In the genomic region with DNA sequence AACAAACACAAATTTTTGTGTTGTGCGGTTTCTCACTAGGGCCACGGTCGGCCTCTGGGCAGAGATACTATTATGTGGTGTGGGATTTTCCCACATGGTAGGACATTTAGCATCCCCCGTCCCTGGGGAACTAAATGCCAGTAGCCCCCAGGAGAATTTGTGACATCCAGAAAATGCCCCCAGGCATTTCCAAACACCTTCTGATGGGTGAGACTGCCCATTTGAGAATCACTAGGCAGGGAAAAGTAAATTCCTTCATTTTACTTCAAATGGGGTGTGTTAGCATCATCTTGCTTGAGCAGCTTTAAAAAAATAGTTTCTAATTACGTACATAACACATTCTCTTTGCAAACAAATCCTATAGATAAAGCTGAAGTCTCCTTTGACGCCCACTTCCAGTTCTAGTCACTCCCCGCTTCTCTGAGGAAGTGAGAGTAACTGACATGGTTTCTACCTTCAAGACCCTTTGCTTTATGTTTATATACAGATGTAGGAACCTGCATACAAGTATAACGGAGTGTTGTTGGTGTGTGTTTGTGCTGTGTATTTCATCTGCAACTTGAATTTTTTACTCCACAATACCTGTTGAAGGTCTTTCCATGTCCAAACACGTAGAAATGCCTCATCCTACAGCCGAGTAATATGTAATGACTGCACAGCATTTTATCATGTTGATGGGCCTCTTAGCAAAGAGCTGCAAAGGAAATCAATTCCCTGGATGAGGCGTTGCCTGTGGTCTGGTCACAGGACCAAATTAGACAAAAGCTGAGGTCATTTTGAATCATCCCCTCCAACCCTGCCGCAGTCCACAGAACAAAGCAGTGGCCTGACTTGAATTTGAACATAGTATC, we compare ENCODE assay signal across 9 cellular contexts. TPM values are rescaled to one million over a fixed set of nuclear protein-coding genes. Genes with fewer than 3 reads are reported as not detected.
DNase-seq lines count a peak whose midpoint lies in the region; ATAC-seq and TF ChIP-seq lines count a peak whose summit lies in the region.
"Had no signal": no experiment of that assay in that cellular context is flagged by ENCODE, and none has a peak within 500 bp of the region (broad histone marks: within the 10 kb centered on the region; RNA-seq: fewer than 3 reads in every experiment).

No MANE protein-coding gene starts in this region.

- TF ChIP-seq POLR2A in uterus (IDR thresholded peaks at IDR 0.05): no peak

- no peaks in the 10 kb centered on the region for H3K36me3 ChIP-seq in OCI-LY1 (ENCODE audit: insufficient read depth, low read length)
- H3K36me3 ChIP-seq in uterus: no peaks in the 10 kb centered on the region
- H3K36me3 ChIP-seq: pancreas had no signal

- H3K27me3 ChIP-seq in OCI-LY1 (ENCODE audit: insufficient read depth, low read length): no peaks in the 10 kb centered on the region
- no peaks in the 10 kb centered on the region for H3K27me3 ChIP-seq in uterus
- H3K27me3 ChIP-seq: pancreas had no signal

- H3K4me1 ChIP-seq in OCI-LY1 (ENCODE audit: insufficient read depth, low read length, severe bottlenecking) (peaks cover 10% of the 10 kb centered on the region), uterus (no peaks in the 10 kb centered on the region)

- peak; percentile 80 for ATAC-seq in GM19023 (IDR thresholded peaks at IDR 0.05; ENCODE audit: unreplicated experiment)
- peak; percentile 93 for ATAC-seq in HG02973 (IDR thresholded peaks at IDR 0.05; ENCODE audit: unreplicated experiment)
- ATAC-seq in activated CD8-positive, alpha-beta T cell treated with anti-CD3 and anti-CD28 coated beads, Interleukin-2, amount 10 ng/mL, durations not matched to agents 7 days and 5 days: no peak

- no peak overlapping the region for H3K9ac ChIP-seq in OCI-LY1 (ENCODE audit: low read length)

- TF ChIP-seq CTCF in OCI-LY1 (IDR thresholded peaks at IDR 0.05; ENCODE audit: low read length): no peak
- no peak for TF ChIP-seq CTCF in glutamatergic neuron (IDR thresholded peaks at IDR 0.05; ENCODE audit: partially characterized antibody, unreplicated experiment)
- TF ChIP-seq CTCF in uterus (IDR thresholded peaks at IDR 0.05): no peak

- H3K9me3 Mint-ChIP-seq in glutamatergic neuron (ENCODE audit: unreplicated experiment): peaks cover 3% of the 10 kb centered on the region
- H3K9me3 Mint-ChIP-seq in activated CD8-positive, alpha-beta T cell treated with anti-CD3 and anti-CD28 coated beads, Interleukin-2, amount 10 ng/mL, durations not matched to agents 7 days and 5 days (ENCODE audit: insufficient read depth): no peaks in the 10 kb centered on the region

- no peaks in the 10 kb centered on the region for H4K20me1 ChIP-seq in OCI-LY1 (ENCODE audit: insufficient read depth, low read length)

- peak overlapping the region; percentile 67 for H3K27ac Mint-ChIP-seq in glutamatergic neuron (ENCODE audit: unreplicated experiment)
- no peak overlapping the region for H3K27ac Mint-ChIP-seq in activated CD8-positive, alpha-beta T cell treated with anti-CD3 and anti-CD28 coated beads, Interleukin-2, amount 10 ng/mL, durations not matched to agents 7 days and 5 days

- POLR2A ChIA-PET in activated CD8-positive, alpha-beta T cell treated with anti-CD3 and anti-CD28 coated beads, Interleukin-2, amount 10 ng/mL, durations not matched to agents 7 days and 5 days (lab: Charles Lee): no interaction called here

- intact Hi-C loops in uterus (cut with DNase I; ENCODE audit: low total_unique reads): no loop called here

- no peak for DNase-seq in glutamatergic neuron
- DNase-seq in activated CD8-positive, alpha-beta T cell treated with anti-CD3 and anti-CD28 coated beads, Interleukin-2, amount 10 ng/mL, durations not matched to agents 7 days and 5 days: no peak
- no peak for DNase-seq in NCI-H1048 (lab: John Stamatoyannopoulos, UW)
- no peak for DNase-seq in HuH-7.5 (ENCODE audit: low spot score)
- DNase-seq in uterus: no peak
- DNase-seq: pancreas had no signal

- H3K9me2 ChIP-seq in OCI-LY1 (ENCODE audit: low read depth, low read length): no peaks in the 10 kb centered on the region

- peaks cover 8% of the 10 kb centered on the region for H3K27me3 Mint-ChIP-seq in glutamatergic neuron (ENCODE audit: unreplicated experiment)
- peaks cover 8% of the 10 kb centered on the region for H3K27me3 Mint-ChIP-seq in activated CD8-positive, alpha-beta T cell treated with anti-CD3 and anti-CD28 coated beads, Interleukin-2, amount 10 ng/mL, durations not matched to agents 7 days and 5 days (ENCODE audit: low read depth)

- H3K4me3 Mint-ChIP-seq in glutamatergic neuron (ENCODE audit: unreplicated experiment): no peak overlapping the region
- no peak overlapping the region for H3K4me3 Mint-ChIP-seq in activated CD8-positive, alpha-beta T cell treated with anti-CD3 and anti-CD28 coated beads, Interleukin-2, amount 10 ng/mL, durations not matched to agents 7 days and 5 days

- CTCF ChIA-PET in activated CD8-positive, alpha-beta T cell treated with anti-CD3 and anti-CD28 coated beads, Interleukin-2, amount 10 ng/mL, durations not matched to agents 7 days and 5 days (lab: Charles Lee): interaction anchor here (1.0 kb wide), 1 partner anchor 24 kb away, joined by 5 read pairs; no protein-coding TSS in a partner anchor

- no peaks in the 10 kb centered on the region for H3F3A ChIP-seq in OCI-LY1 (ENCODE audit: insufficient read depth, low read length)

- H3K9me3 ChIP-seq in OCI-LY1 (ENCODE audit: low read length) (0 out of 2 replicates have a peak, but pooled peaks cover 4% of the 10 kb centered on the region), uterus (no peaks in the 10 kb centered on the region)
- H3K9me3 ChIP-seq: pancreas had no signal

- no peak overlapping the region; the same call in 1 of the 2 replicates for H3K4me2 ChIP-seq in OCI-LY1 (ENCODE audit: low read length)

- H3K4me1 Mint-ChIP-seq in glutamatergic neuron (ENCODE audit: low read depth, unreplicated experiment): peaks cover 16% of the 10 kb centered on the region
- H3K4me1 Mint-ChIP-seq in activated CD8-positive, alpha-beta T cell treated with anti-CD3 and anti-CD28 coated beads, Interleukin-2, amount 10 ng/mL, durations not matched to agents 7 days and 5 days (ENCODE audit: low read depth): no peaks in the 10 kb centered on the region

- H3K27ac ChIP-seq in OCI-LY1 (ENCODE audit: low read depth, low read length, poor library complexity, severe bottlenecking): no peak overlapping the region
- no peak overlapping the region for H3K27ac ChIP-seq in uterus
- H3K27ac ChIP-seq: pancreas had no signal

- H3K36me3 Mint-ChIP-seq in glutamatergic neuron (ENCODE audit: unreplicated experiment): peaks cover 4% of the 10 kb centered on the region
- H3K36me3 Mint-ChIP-seq in activated CD8-positive, alpha-beta T cell treated with anti-CD3 and anti-CD28 coated beads, Interleukin-2, amount 10 ng/mL, durations not matched to agents 7 days and 5 days (ENCODE audit: low read depth): no peaks in the 10 kb centered on the region

- H3K4me3 ChIP-seq in OCI-LY1 (ENCODE audit: low read depth, low read length, poor library complexity, severe bottlenecking) (no peak overlapping the region), uterus (no peak overlapping the region)
- H3K4me3 ChIP-seq: pancreas had no signal

- peak overlapping the region; percentile 71; the same call in 1 of the 2 replicates for H2AFZ ChIP-seq in OCI-LY1 (ENCODE audit: low read length)

- H3K79me2 ChIP-seq in OCI-LY1 (ENCODE audit: insufficient read depth, low read length): no peaks in the 10 kb centered on the region

RNA-seq across cellular contexts. Expression of a gene that starts 31.4 kb away (rescaled TPM):
- total RNA-seq in glutamatergic neuron (ENCODE audit: unreplicated experiment): 9.3 TPM
- 10 to 100 TPM; 27.8 to 29.6 TPM for total RNA-seq in activated CD8-positive, alpha-beta T cell treated with anti-CD3 and anti-CD28 coated beads, Interleukin-2, amount 10 ng/mL, durations not matched to agents 7 days and 5 days
- total RNA-seq in uterus: 100 to 1,000 TPM; 125 to 183 (median 149) TPM

Comparison
In these comparisons a context has a peak if more than half of its experiments do, and no peak if none do; other contexts are left out.
1. RNA of a gene that starts 31.4 kb away (total RNA-seq): 125 to 183 TPM in uterus; 27.8 to 29.6 TPM in activated CD8-positive, alpha-beta T cell treated with anti-CD3 and anti-CD28 coated beads, Interleukin-2, amount 10 ng/mL, durations not matched to agents 7 days and 5 days and 9.3 TPM in glutamatergic neuron (single experiment); every median in the first group is over 4 times any median in the second.